18 cellular contexts compared by ENCODE assay signal in the genomic region with DNA sequence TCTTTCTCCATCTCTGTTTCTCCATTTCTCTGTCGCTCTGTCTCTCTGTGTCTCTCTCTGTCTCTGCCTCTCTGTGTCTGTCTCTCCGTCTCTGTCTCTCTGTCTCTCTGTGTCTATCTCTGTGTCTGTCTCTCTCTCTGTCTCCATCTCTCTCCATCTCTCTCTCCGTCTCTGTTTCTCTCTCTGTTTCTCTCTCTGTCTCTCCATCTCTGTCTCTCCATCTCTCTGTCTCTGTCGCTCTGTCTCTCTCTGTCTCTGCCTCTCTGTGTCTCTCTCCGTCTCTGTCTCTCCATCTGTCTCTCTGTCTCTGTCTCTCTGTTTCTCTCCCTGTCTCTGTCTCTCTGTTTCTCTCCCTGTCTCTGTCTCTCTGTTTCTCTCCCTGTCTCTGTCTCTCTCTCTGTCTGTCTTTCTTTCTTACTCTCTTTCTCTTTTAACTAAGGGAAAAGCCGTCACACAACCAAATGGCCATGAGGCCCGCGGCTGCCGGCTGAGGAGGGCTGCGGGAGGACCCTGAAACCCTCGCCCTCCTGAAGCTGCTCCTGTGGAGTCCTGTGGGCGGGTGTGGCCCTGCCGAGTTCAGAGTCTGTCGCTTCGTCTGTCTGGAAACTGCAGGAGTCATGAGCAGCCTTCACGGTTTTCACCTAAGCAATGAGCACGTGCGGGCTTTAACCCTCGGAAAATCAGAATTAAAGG. TPM values are rescaled to one million over a fixed set of nuclear protein-coding genes. Genes with fewer than 3 reads are reported as not detected.
DNase-seq lines count a peak whose midpoint lies in the region; ATAC-seq and TF ChIP-seq lines count a peak whose summit lies in the region.
"Had no signal": no experiment of that assay in that cellular context is flagged by ENCODE, and none has a peak within 500 bp of the region (broad histone marks: within the 10 kb centered on the region; RNA-seq: fewer than 3 reads in every experiment).

No MANE protein-coding gene starts in this region.

- TF ChIP-seq CTCF in nephron (IDR thresholded peaks at IDR 0.05; ENCODE audit: unreplicated experiment in 3 of 3) = no peak

- H3K4me1 Mint-ChIP-seq in T-helper 1 cell treated with Interleukin-12 subunit alpha and Interleukin-12 subunit beta and Interleukin-4 antibody, amounts not matched to agents 30 μg/mL and 1 μg/mL, for 36 hours (ENCODE audit: low read depth) = peaks cover 14% of the 10 kb centered on the region
- H3K4me1 Mint-ChIP-seq in CD8-positive, alpha-beta memory T cell = peaks cover 25 to 56% (median 30%) of the 10 kb centered on the region in 3 donors
- H3K4me1 Mint-ChIP-seq in activated naive CD8-positive, alpha-beta T cell (ENCODE audit: low read depth) = peaks cover 38% of the 10 kb centered on the region
- H3K4me1 Mint-ChIP-seq in nephron = peaks cover 36% of the 10 kb centered on the region

- DNase-seq in T-helper 1 cell (no peak), AG08395 (ENCODE audit: low spot score) (no peak), glomerular visceral epithelial cell (ENCODE audit: extremely low spot score) (no peak)
- no peak for DNase-seq in CD8-positive, alpha-beta memory T cell
- DNase-seq: activated CD4-positive, alpha-beta T cell treated with anti-CD3 and anti-CD28 coated beads, Interleukin-2, amount 10 ng/mL, durations not matched to agents 7 days and 5 days; activated T-cell treated with anti-CD3 and anti-CD28 coated beads, Interleukin-2, amount 50 U/mL, for 1 hour; colonic mucosa; left ventricle myocardium inferior; NCI-H446 treated with DMSO at 0.1 percent for 48 hours; SHP77; stomach; T1000 had no signal

- no peaks in the 10 kb centered on the region for H3K27me3 ChIP-seq in CD8-positive, alpha-beta memory T cell (ENCODE audit: insufficient read depth, low read length, poor library complexity, severe bottlenecking)
- H3K27me3 ChIP-seq: colonic mucosa, stomach had no signal

- no peaks in the 10 kb centered on the region for H3K4me1 ChIP-seq in CD8-positive, alpha-beta memory T cell (ENCODE audit: insufficient read depth, low read length)
- H3K4me1 ChIP-seq: A549, colonic mucosa, prostate gland had no signal

- no peak overlapping the region for H3K27ac ChIP-seq in CD8-positive, alpha-beta memory T cell (ENCODE audit: low read depth, low read length)
- H3K27ac ChIP-seq: A549, colonic mucosa, prostate gland had no signal

- peaks cover 3% of the 10 kb centered on the region for H3K36me3 ChIP-seq in CD8-positive, alpha-beta memory T cell (ENCODE audit: insufficient read depth, low read length)
- H3K36me3 ChIP-seq: colonic mucosa, prostate gland had no signal

- no peak for ATAC-seq in HG02571 (IDR thresholded peaks at IDR 0.05; ENCODE audit: unreplicated experiment)
- ATAC-seq: A549 had no signal

- H3K9me3 ChIP-seq in CD8-positive, alpha-beta memory T cell (ENCODE audit: low read length) = no peaks in the 10 kb centered on the region
- H3K9me3 ChIP-seq: A549, colonic mucosa, left ventricle myocardium inferior, prostate gland, stomach had no signal

- peaks cover 13% of the 10 kb centered on the region for H3K36me3 Mint-ChIP-seq in T-helper 1 cell treated with Interleukin-12 subunit alpha and Interleukin-12 subunit beta and Interleukin-4 antibody, amounts not matched to agents 30 μg/mL and 1 μg/mL, for 36 hours (ENCODE audit: low read depth)
- H3K36me3 Mint-ChIP-seq in CD8-positive, alpha-beta memory T cell = peaks cover 0 to 57% (median 10%) of the 10 kb centered on the region in 3 donors
- H3K36me3 Mint-ChIP-seq in activated naive CD8-positive, alpha-beta T cell = peaks cover 2% of the 10 kb centered on the region
- H3K36me3 Mint-ChIP-seq in nephron (ENCODE audit: low read depth) = no peaks in the 10 kb centered on the region

- POLR2A ChIA-PET in CD8-positive, alpha-beta memory T cell (lab: Charles Lee) = interaction anchor here (0.5 kb wide), 1 partner anchor 24 kb away, joined by 3 read pairs; no protein-coding TSS in a partner anchor

- H3K4me3 Mint-ChIP-seq in T-helper 1 cell treated with Interleukin-12 subunit alpha and Interleukin-12 subunit beta and Interleukin-4 antibody, amounts not matched to agents 30 μg/mL and 1 μg/mL, for 36 hours = no peak overlapping the region
- peak overlapping the region in 2 of 7 donors; percentile 17 to 76 for H3K4me3 Mint-ChIP-seq in CD8-positive, alpha-beta memory T cell
- H3K4me3 Mint-ChIP-seq in activated naive CD8-positive, alpha-beta T cell = no peak overlapping the region
- peak overlapping the region in 1 of 3 experiments; percentile 6 for H3K4me3 Mint-ChIP-seq in nephron
- H3K4me3 Mint-ChIP-seq: activated CD4-positive, alpha-beta T cell treated with anti-CD3 and anti-CD28 coated beads, Interleukin-2, amount 10 ng/mL, durations not matched to agents 7 days and 5 days had no signal

- no peak overlapping the region for H3K4me3 ChIP-seq in CD8-positive, alpha-beta memory T cell (ENCODE audit: low read length)
- H3K4me3 ChIP-seq: A549, colonic mucosa, left ventricle myocardium inferior, prostate gland, stomach had no signal

- CTCF ChIA-PET in CD8-positive, alpha-beta memory T cell (lab: Charles Lee) = no interaction called here

- no peaks in the 10 kb centered on the region for H3K9me3 Mint-ChIP-seq in T-helper 1 cell treated with Interleukin-12 subunit alpha and Interleukin-12 subunit beta and Interleukin-4 antibody, amounts not matched to agents 30 μg/mL and 1 μg/mL, for 36 hours
- no peaks in the 10 kb centered on the region for H3K9me3 Mint-ChIP-seq in CD8-positive, alpha-beta memory T cell
- no peaks in the 10 kb centered on the region for H3K9me3 Mint-ChIP-seq in activated naive CD8-positive, alpha-beta T cell (ENCODE audit: low read depth)
- H3K9me3 Mint-ChIP-seq in nephron = no peaks in the 10 kb centered on the region
- H3K9me3 Mint-ChIP-seq: activated CD4-positive, alpha-beta T cell treated with anti-CD3 and anti-CD28 coated beads, Interleukin-2, amount 10 ng/mL, durations not matched to agents 7 days and 5 days had no signal

- peak overlapping the region; percentile 58 for H3K27ac Mint-ChIP-seq in T-helper 1 cell treated with Interleukin-12 subunit alpha and Interleukin-12 subunit beta and Interleukin-4 antibody, amounts not matched to agents 30 μg/mL and 1 μg/mL, for 36 hours
- H3K27ac Mint-ChIP-seq in CD8-positive, alpha-beta memory T cell = peak overlapping the region in 7 of 8 donors; percentile 5 to 94 (median 66)
- H3K27ac Mint-ChIP-seq in activated naive CD8-positive, alpha-beta T cell = peak overlapping the region; percentile 70
- peak overlapping the region; percentile 34 to 56 (median 40) for H3K27ac Mint-ChIP-seq in nephron

- no peaks in the 10 kb centered on the region for H3K27me3 Mint-ChIP-seq in T-helper 1 cell treated with Interleukin-12 subunit alpha and Interleukin-12 subunit beta and Interleukin-4 antibody, amounts not matched to agents 30 μg/mL and 1 μg/mL, for 36 hours (ENCODE audit: low read depth)
- H3K27me3 Mint-ChIP-seq in CD8-positive, alpha-beta memory T cell = no peaks in the 10 kb centered on the region
- no peaks in the 10 kb centered on the region for H3K27me3 Mint-ChIP-seq in activated naive CD8-positive, alpha-beta T cell
- H3K27me3 Mint-ChIP-seq in nephron (ENCODE audit: low read depth) = peaks cover 18% of the 10 kb centered on the region
- H3K27me3 Mint-ChIP-seq: activated CD4-positive, alpha-beta T cell treated with anti-CD3 and anti-CD28 coated beads, Interleukin-2, amount 10 ng/mL, durations not matched to agents 7 days and 5 days had no signal

RNA-seq across cellular contexts. Expression of a gene that starts 29.3 kb away (rescaled TPM):
- total RNA-seq in CD8-positive, alpha-beta memory T cell = 10 to 100 TPM; 45.9 to 46.7 TPM
- 36.7 TPM for polyA plus RNA-seq in CD8-positive, alpha-beta memory T cell
